ENCODE assay signal across 21 cellular contexts in the genomic region with DNA sequence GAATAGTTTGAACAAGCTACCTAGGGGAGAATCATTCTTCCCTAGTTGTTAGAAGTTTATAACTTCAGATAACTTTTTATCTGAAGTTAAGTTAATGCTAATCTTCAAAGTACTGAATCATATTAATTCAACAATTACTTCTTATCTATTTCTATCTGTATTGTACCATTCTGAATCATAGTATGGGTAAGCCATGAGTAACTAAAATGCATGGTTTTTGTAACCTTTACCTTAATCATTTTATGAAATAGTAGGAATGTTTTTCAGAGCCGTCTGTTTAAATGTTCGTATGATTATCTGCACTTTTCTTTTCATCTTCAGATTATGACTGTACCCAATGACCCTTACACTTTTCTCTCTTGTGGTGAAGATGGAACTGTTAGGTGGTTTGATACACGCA.
"Had no signal": no experiment of that assay in that cellular context is flagged by ENCODE, and none has a peak within 500 bp of the region (broad histone marks: within the 10 kb centered on the region; RNA-seq: fewer than 3 reads in every experiment).

No MANE protein-coding gene starts in this region.

- DNase-seq: activated CD4-positive, alpha-beta T cell treated with anti-CD3 and anti-CD28 coated beads for 4 hours; activated CD8-positive, alpha-beta memory T cell treated with anti-CD3 and anti-CD28 coated beads, Interleukin-2, amount 50 U/mL, for 4 hours; activated CD8-positive, alpha-beta T cell treated with anti-CD3 and anti-CD28 coated beads, Interleukin-2, amount 10 ng/mL, durations not matched to agents 7 days and 5 days; activated gamma-delta T cell; activated T-cell treated with anti-CD3 and anti-CD28 coated beads, Interleukin-2, amount 50 U/mL, for 72 hours; amygdala; kidney; left lung; mucosa of descending colon; naive thymus-derived CD4-positive, alpha-beta T cell; pancreas; spleen; trophoblast cell; WERI-Rb-1 had no signal

- H3K27ac Mint-ChIP-seq: activated CD8-positive, alpha-beta T cell treated with anti-CD3 and anti-CD28 coated beads, Interleukin-2, amount 10 ng/mL, durations not matched to agents 7 days and 5 days; activated naive CD4-positive, alpha-beta T cell treated with anti-CD3 and anti-CD28 coated beads, Interleukin-2, amount 50 U/mL, for 72 hours; activated T-cell treated with anti-CD3 and anti-CD28 coated beads, Interleukin-2, amount 50 U/mL, for 72 hours; brain; dendritic cell treated with granulocyte-macrophage colony-stimulating factor and Interleukin-4, amounts not matched to agents 40 ng/mL and 50 ng/mL, for 4 days; memory B cell; naive thymus-derived CD4-positive, alpha-beta T cell; stimulated activated naive CD8-positive, alpha-beta T cell treated with anti-CD3 and anti-CD28 coated beads, Interleukin-15, Interleukin-2, amounts not matched to agents 100 ng/mL and 50 ng/mL, for 24 hours had no signal

- H3K9me3 ChIP-seq: left lung, mucosa of descending colon, pancreas, spleen, suprapubic skin had no signal

- H3K4me3 ChIP-seq: left lung, mucosa of descending colon, pancreas, spleen, suprapubic skin had no signal

- H3K27me3 Mint-ChIP-seq: brain; dendritic cell treated with granulocyte-macrophage colony-stimulating factor and Interleukin-4, amounts not matched to agents 40 ng/mL and 50 ng/mL, for 4 days; memory B cell; naive thymus-derived CD4-positive, alpha-beta T cell; stimulated activated naive CD8-positive, alpha-beta T cell treated with anti-CD3 and anti-CD28 coated beads, Interleukin-15, Interleukin-2, amounts not matched to agents 100 ng/mL and 50 ng/mL, for 24 hours had no signal

- H3K36me3 ChIP-seq: pancreas, WERI-Rb-1 had no signal

- H3K4me1 Mint-ChIP-seq: brain had no signal

- H3K27me3 ChIP-seq: left lung, pancreas, spleen, suprapubic skin had no signal

- ATAC-seq: activated CD8-positive, alpha-beta T cell treated with anti-CD3 and anti-CD28 coated beads, Interleukin-2, amount 10 ng/mL, durations not matched to agents 7 days and 5 days; activated T-cell treated with anti-CD3 and anti-CD28 coated beads, Interleukin-2, amount 50 U/mL, for 72 hours; left lung; mucosa of descending colon; naive thymus-derived CD4-positive, alpha-beta T cell; pancreas; sciatic nerve had no signal

- H3K4me1 ChIP-seq: pancreas, suprapubic skin had no signal

- H3K9me3 Mint-ChIP-seq: activated naive CD4-positive, alpha-beta T cell treated with anti-CD3 and anti-CD28 coated beads, Interleukin-2, amount 50 U/mL, for 72 hours; activated T-cell treated with anti-CD3 and anti-CD28 coated beads, Interleukin-2, amount 50 U/mL, for 72 hours; dendritic cell treated with granulocyte-macrophage colony-stimulating factor and Interleukin-4, amounts not matched to agents 40 ng/mL and 50 ng/mL, for 4 days; memory B cell; naive thymus-derived CD4-positive, alpha-beta T cell; stimulated activated naive CD8-positive, alpha-beta T cell treated with anti-CD3 and anti-CD28 coated beads, Interleukin-15, Interleukin-2, amounts not matched to agents 100 ng/mL and 50 ng/mL, for 24 hours had no signal

- H3K4me3 Mint-ChIP-seq: activated CD8-positive, alpha-beta T cell treated with anti-CD3 and anti-CD28 coated beads, Interleukin-2, amount 10 ng/mL, durations not matched to agents 7 days and 5 days; activated T-cell treated with anti-CD3 and anti-CD28 coated beads, Interleukin-2, amount 50 U/mL, for 72 hours; brain; dendritic cell treated with granulocyte-macrophage colony-stimulating factor and Interleukin-4, amounts not matched to agents 40 ng/mL and 50 ng/mL, for 4 days; memory B cell; naive thymus-derived CD4-positive, alpha-beta T cell; stimulated activated naive CD8-positive, alpha-beta T cell treated with anti-CD3 and anti-CD28 coated beads, Interleukin-15, Interleukin-2, amounts not matched to agents 100 ng/mL and 50 ng/mL, for 24 hours had no signal

- H3K27ac ChIP-seq: left lung, pancreas, spleen, suprapubic skin, WERI-Rb-1 had no signal
